20 cellular contexts compared by ENCODE assay signal in the genomic region with DNA sequence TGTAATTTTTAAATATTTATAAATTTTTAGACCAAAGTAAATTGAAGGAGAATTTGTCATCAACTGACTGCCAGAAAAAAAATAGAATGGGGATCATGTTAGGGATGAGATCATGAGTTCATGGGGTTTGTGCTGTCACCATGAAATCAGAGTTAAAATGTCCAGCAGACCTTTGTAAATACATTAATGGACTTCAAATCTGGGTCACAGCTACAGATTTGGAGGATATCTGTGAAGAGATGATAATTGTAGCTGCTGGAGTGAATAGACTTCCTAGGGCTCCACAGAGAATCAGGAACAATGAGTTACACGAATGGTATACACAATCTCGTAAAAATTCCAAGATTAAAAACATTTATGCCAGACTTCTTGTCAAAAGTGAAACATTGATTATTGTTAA. TPM values are rescaled to one million over a fixed set of nuclear protein-coding genes. Genes with fewer than 3 reads are reported as not detected.
"Had no signal": no experiment of that assay in that cellular context is flagged by ENCODE, and none has a peak within 500 bp of the region (broad histone marks: within the 10 kb centered on the region; RNA-seq: fewer than 3 reads in every experiment).

No MANE protein-coding gene starts in this region.

- H3K27ac Mint-ChIP-seq: IgD-negative memory B cell had no signal

- H3K27me3 Mint-ChIP-seq: IgD-negative memory B cell had no signal

- H3K36me3 Mint-ChIP-seq: IgD-negative memory B cell had no signal

- H3K9ac ChIP-seq: KMS-11 had no signal

- H3K4me3 Mint-ChIP-seq: IgD-negative memory B cell had no signal

- ATAC-seq: K562 had no signal

- H3K4me2 ChIP-seq: KMS-11 had no signal

- H3K4me1 Mint-ChIP-seq: IgD-negative memory B cell had no signal

- H3K4me3 ChIP-seq: K562 had no signal

- H3K27ac ChIP-seq: HL-60, KMS-11 had no signal

- DNase-seq: Kasumi-1, MM.1S, NCI-H1092 treated with DMSO at 0.1 percent for 48 hours, NCI-H1436, NCI-H187, NCI-H2029, NCI-H2081 treated with DMSO at 0.1 percent for 48 hours, NCI-H2171, NCI-H345, NCI-H446 treated with DMSO at 0.1 percent for 48 hours, NCI-H510A treated with DMSO at 0.1 percent for 48 hours, NCI-H526, NCI-H748 treated with DMSO at 0.1 percent for 48 hours, Right ventricle myocardium superior, RPMI8226, SIG-M5 had no signal

RNA-seq across cellular contexts. Expression of a gene that starts 6.6 kb away (rescaled TPM):
- total RNA-seq: Right ventricle myocardium superior had no signal
- polyA plus RNA-seq: IgD-negative memory B cell had no signal
